Comparison of ENCODE assay signal across 11 cellular contexts in the genomic region with DNA sequence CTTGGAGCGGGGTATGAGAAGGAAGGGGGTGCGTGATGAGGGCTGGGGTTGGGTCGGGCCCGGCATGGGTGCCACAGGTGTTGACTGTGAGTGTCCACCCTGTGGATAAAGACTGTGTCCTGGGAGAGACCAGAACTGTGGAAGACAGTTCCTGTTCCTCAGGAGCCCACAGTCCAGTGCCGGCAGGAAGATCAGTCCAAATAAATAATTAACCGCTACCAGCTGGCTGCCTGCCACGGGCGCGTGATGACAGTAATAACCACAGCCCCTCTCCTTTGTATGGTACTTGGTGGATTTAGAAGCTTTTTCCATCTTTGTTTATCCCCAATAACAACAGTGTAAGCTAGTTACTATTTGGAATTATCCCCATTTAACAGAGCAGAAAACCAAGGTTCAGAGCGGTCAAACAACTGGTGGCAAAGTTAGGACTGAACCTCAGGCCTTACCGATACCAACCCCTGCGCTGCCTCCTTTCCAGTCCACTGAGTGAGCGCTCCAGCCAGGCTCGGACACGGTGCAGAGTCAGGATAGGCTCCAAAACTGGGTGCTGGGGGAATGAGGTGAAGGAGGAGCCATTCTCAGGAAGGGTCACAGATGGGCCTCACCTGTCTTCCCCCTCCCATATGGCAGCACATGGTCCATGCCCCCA. TPM values are rescaled to one million over a fixed set of nuclear protein-coding genes. Genes with fewer than 3 reads are reported as not detected.
DNase-seq lines count a peak whose midpoint lies in the region; ATAC-seq and TF ChIP-seq lines count a peak whose summit lies in the region.
"Had no signal": no experiment of that assay in that cellular context is flagged by ENCODE, and none has a peak within 500 bp of the region (broad histone marks: within the 10 kb centered on the region; RNA-seq: fewer than 3 reads in every experiment).

No MANE protein-coding gene starts in this region.

- no peaks in the 10 kb centered on the region for H3K27me3 Mint-ChIP-seq in MCF 10A (ENCODE audit: insufficient read depth, unreplicated experiment)

- peaks cover 6% of the 10 kb centered on the region for H3K36me3 Mint-ChIP-seq in MCF 10A (ENCODE audit: insufficient read depth, unreplicated experiment)

- CTCF ChIA-PET in MCF 10A (lab: Yijun Ruan, JAX): interaction anchor here (1.0 to 2.2 kb wide), 2 partner anchors 10 to 99 kb away, joined by 3 to 6 read pairs; no protein-coding TSS in a partner anchor

- peaks cover 14% of the 10 kb centered on the region for H3K4me1 Mint-ChIP-seq in MCF 10A (ENCODE audit: insufficient read depth, unreplicated experiment)

- no peak overlapping the region for H3K4me3 Mint-ChIP-seq in MCF 10A (ENCODE audit: unreplicated experiment)
- H3K4me3 Mint-ChIP-seq: stimulated activated naive CD8-positive, alpha-beta T cell treated with anti-CD3 and anti-CD28 coated beads, Interleukin-15, amount 100 ng/mL, for 72 hours had no signal

- no TSS peak for BruUV-seq in MCF 10A (replicated peaks; lab: Mats Ljungman, UMichigan)

- H3K4me1 ChIP-seq in breast epithelium: peaks cover 10 to 40% of the 10 kb centered on the region in 2 donors

- no peak overlapping the region for H3K27ac Mint-ChIP-seq in MCF 10A (ENCODE audit: low read depth, unreplicated experiment)
- H3K27ac Mint-ChIP-seq: stimulated activated naive CD8-positive, alpha-beta T cell treated with anti-CD3 and anti-CD28 coated beads, Interleukin-15, amount 100 ng/mL, for 72 hours had no signal

- no peaks in the 10 kb centered on the region for H3K36me3 ChIP-seq in breast epithelium

- intact Hi-C loops in breast epithelium (cut with DNase I; ENCODE audit: low total_unique reads) (no loop called here), MCF 10A (cut with micrococcal nuclease) (loop anchor here (5.0 kb wide), 2 partner anchors 38 to 53 kb away; no protein-coding TSS in a partner anchor)

- DNase-seq in breast epithelium (ENCODE audit: low spot score in 2 of 2) (no peak), MCF 10A (ENCODE audit: unreplicated experiment) (no peak), dermis blood vessel endothelial cell (peak; percentile 58), mucosa of gallbladder (ENCODE audit: low spot score) (peak; percentile 87), hippocampal formation (lab: John Stamatoyannopoulos, UW) (no peak)
- DNase-seq in activated T-cell treated with anti-CD3 and anti-CD28 coated beads, Interleukin-2, amount 50 U/mL, for 1 hour: no peak
- DNase-seq: posterior cingulate gyrus; SHP77; stimulated activated naive CD8-positive, alpha-beta T cell treated with anti-CD3 and anti-CD28 coated beads, Interleukin-15, amount 100 ng/mL, for 72 hours had no signal

- TF ChIP-seq POLR2A in breast epithelium (IDR thresholded peaks at IDR 0.05): no peak

- no peaks in the 10 kb centered on the region for H3K27me3 ChIP-seq in breast epithelium

- peak overlapping the region in 2 of 3 donors; percentile 1 to 98 for H3K4me3 ChIP-seq in breast epithelium

- no peaks in the 10 kb centered on the region for H3K9me3 ChIP-seq in breast epithelium

- no peak for ATAC-seq in HG03025 (IDR thresholded peaks at IDR 0.05; ENCODE audit: low FRiP score, unreplicated experiment)
- no peak for ATAC-seq in HG03280 (IDR thresholded peaks at IDR 0.05; ENCODE audit: unreplicated experiment)
- ATAC-seq: stimulated activated naive CD8-positive, alpha-beta T cell treated with anti-CD3 and anti-CD28 coated beads, Interleukin-15, amount 100 ng/mL, for 72 hours had no signal

- H3K9me3 Mint-ChIP-seq in MCF 10A (ENCODE audit: unreplicated experiment): no peaks in the 10 kb centered on the region
- H3K9me3 Mint-ChIP-seq: stimulated activated naive CD8-positive, alpha-beta T cell treated with anti-CD3 and anti-CD28 coated beads, Interleukin-15, amount 100 ng/mL, for 72 hours had no signal

- H3K27ac ChIP-seq in breast epithelium: peak overlapping the region; percentile 98 to 99

- POLR2A ChIA-PET in MCF 10A (lab: Yijun Ruan, JAX): interaction anchor here (0.6 to 8.2 kb wide), 4 partner anchors 12 to 139 kb away, joined by 3 to 122 read pairs (median 4); no protein-coding TSS in a partner anchor

- TF ChIP-seq CTCF in breast epithelium (IDR thresholded peaks at IDR 0.05) (no peak), MCF 10A (IDR thresholded peaks at IDR 0.05; ENCODE audit: unreplicated experiment) (no peak)

RNA-seq across cellular contexts. Expression of gene ZMIZ1, which starts 5.1 kb away (rescaled TPM):
- total RNA-seq in breast epithelium (10 to 100 TPM; 34.4 to 63.7 (median 39.8) TPM), MCF 10A (2022) (15.5 and 20.3 TPM in 2 replicates), dermis blood vessel endothelial cell (18.2 and 32.1 TPM in 2 replicates), mucosa of gallbladder (107 TPM)

Comparison
In these comparisons a context has a peak if more than half of its experiments do, and no peak if none do; other contexts are left out.
1. DNase-seq: peak in dermis blood vessel endothelial cell (single experiment) and mucosa of gallbladder (single experiment); none in breast epithelium (0 of 2), MCF 10A (single experiment), activated T-cell treated with anti-CD3 and anti-CD28 coated beads, Interleukin-2, amount 50 U/mL, for 1 hour (single experiment) and hippocampal formation (0 of 2).